In the genomic region with DNA sequence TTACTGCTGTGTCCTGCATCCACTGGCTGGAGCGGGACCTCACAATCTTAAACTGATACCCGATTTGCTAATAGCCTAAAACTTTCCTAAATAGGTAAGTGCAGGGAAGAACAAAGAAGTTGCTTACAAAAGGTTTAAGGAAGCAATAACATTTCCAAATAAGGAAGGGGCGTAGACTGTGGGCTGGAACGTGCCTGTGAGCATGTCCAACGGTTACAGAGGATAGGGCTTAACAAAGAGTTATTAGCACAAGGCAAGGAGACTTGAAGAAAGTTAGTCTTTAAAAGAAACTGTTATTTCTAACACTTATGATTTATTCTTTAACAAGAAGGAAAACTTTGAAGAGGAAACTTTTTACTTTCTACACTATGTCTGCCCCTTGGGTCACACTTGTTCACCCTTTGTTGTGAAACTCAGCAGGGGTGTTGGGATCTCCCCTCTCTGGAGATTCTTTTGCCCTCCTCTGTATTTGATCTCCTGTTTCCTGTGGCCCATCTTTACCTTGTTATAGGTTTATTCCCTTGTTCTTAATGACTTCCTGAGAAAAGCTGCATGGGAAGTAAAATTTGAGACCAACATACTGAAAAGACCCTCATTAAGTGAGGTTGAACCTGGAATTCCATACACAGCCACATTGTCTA, we compare ENCODE assay signal across 17 cellular contexts. TPM values are rescaled to one million over a fixed set of nuclear protein-coding genes. Genes with fewer than 3 reads are reported as not detected.
DNase-seq lines count a peak whose midpoint lies in the region; ATAC-seq and TF ChIP-seq lines count a peak whose summit lies in the region.
"Had no signal": no experiment of that assay in that cellular context is flagged by ENCODE, and none has a peak within 500 bp of the region (broad histone marks: within the 10 kb centered on the region; RNA-seq: fewer than 3 reads in every experiment).

No MANE protein-coding gene starts in this region.

- TF ChIP-seq CTCF in HL-60 (IDR thresholded peaks at IDR 0.05; ENCODE audit: insufficient read depth, low read length) (no peak), WTC11 (IDR thresholded peaks at IDR 0.05) (no peak), mesothelial cell of epicardium (IDR thresholded peaks at IDR 0.05; ENCODE audit: unreplicated experiment) (no peak)

- peaks cover 24% of the 10 kb centered on the region for H4K20me1 ChIP-seq in BLaER1

- CTCF ChIA-PET in WTC11 (lab: Charles Lee) = interaction anchor here (1.6 kb wide), 1 partner anchor 10 kb away, joined by 6 read pairs; no protein-coding TSS in a partner anchor

- DNase-seq in HL-60 (ENCODE audit: low read depth in 1 of 2, low spot score in 1 of 2) (peak in 1 of 2 experiments; percentile 54), WTC11 (ENCODE audit: low spot score) (no peak), mesothelial cell of epicardium (ENCODE audit: low spot score in 2 of 2, unreplicated experiment in 2 of 2) (no peak), NCI-H748 (lab: John Stamatoyannopoulos, UW; ENCODE audit: unreplicated experiment) (no peak), NCI-H82 treated with DMSO at 0.1 percent for 48 hours (lab: John Stamatoyannopoulos, UW; ENCODE audit: unreplicated experiment) (no peak)
- DNase-seq: activated effector memory CD4-positive, alpha-beta T cell treated with anti-CD3 and anti-CD28 coated beads, Interleukin-2, amount 50 U/mL, for 16 hours; cortex of kidney; GOT3; head of caudate nucleus; islet precursor cell; NCI-H1930; NCI-H526; stimulated activated CD4-positive, alpha-beta T cell treated with anti-CD3 and anti-CD28 coated beads, Interleukin-1b, Interleukin-23, amount 100 ng/mL, for 48 hours had no signal

- H3K27me3 Mint-ChIP-seq in WTC11 (ENCODE audit: low read depth) (no peaks in the 10 kb centered on the region), mesothelial cell of epicardium (ENCODE audit: low read depth) (no peaks in the 10 kb centered on the region)

- peak overlapping the region; percentile 84 for H3K27ac Mint-ChIP-seq in WTC11
- H3K27ac Mint-ChIP-seq in mesothelial cell of epicardium = peak overlapping the region; percentile 40

- no peaks in the 10 kb centered on the region for H3K9me3 ChIP-seq in BLaER1
- H3K9me3 ChIP-seq: right atrium auricular region had no signal

- peaks cover 33% of the 10 kb centered on the region for H3K4me1 ChIP-seq in BLaER1

- H3K36me3 ChIP-seq in BLaER1 = peaks cover 84% of the 10 kb centered on the region

- no peaks in the 10 kb centered on the region for H3K9me3 Mint-ChIP-seq in WTC11
- peaks cover 5% of the 10 kb centered on the region for H3K9me3 Mint-ChIP-seq in mesothelial cell of epicardium

- H3K36me3 Mint-ChIP-seq in WTC11 (peaks cover 35% of the 10 kb centered on the region), mesothelial cell of epicardium (peaks cover 38% of the 10 kb centered on the region)

- H3K4me2 ChIP-seq in BLaER1 = peak overlapping the region; percentile 78

- H3K27ac ChIP-seq in BLaER1 (no peak overlapping the region), HL-60 (replicated peaks) (0 out of 2 replicates have a peak overlapping the region, but pooled peaks have one; percentile 3)
- H3K27ac ChIP-seq: right atrium auricular region had no signal

- H3K4me3 ChIP-seq in BLaER1 = no peak overlapping the region
- no peak overlapping the region for H3K4me3 ChIP-seq in HL-60 (replicated peaks; ENCODE audit: insufficient read depth, low read length)
- H3K4me3 ChIP-seq: right atrium auricular region had no signal

- H3K4me3 Mint-ChIP-seq in WTC11 = no peak overlapping the region
- H3K4me3 Mint-ChIP-seq in mesothelial cell of epicardium = no peak overlapping the region

- peak; percentile 52 for ATAC-seq in WTC11
- ATAC-seq in GM19351 (IDR thresholded peaks at IDR 0.05; ENCODE audit: unreplicated experiment) = no peak
- no peak for ATAC-seq in GM19328 (IDR thresholded peaks at IDR 0.05; ENCODE audit: unreplicated experiment)

- no peaks in the 10 kb centered on the region for H3K27me3 ChIP-seq in BLaER1
- H3K27me3 ChIP-seq in HL-60 (ENCODE audit: insufficient read depth, poor library complexity, severe bottlenecking) = no peaks in the 10 kb centered on the region
- H3K27me3 ChIP-seq: right atrium auricular region had no signal

- no peak overlapping the region for H3K9ac ChIP-seq in BLaER1

- H3K4me1 Mint-ChIP-seq in WTC11 (peaks cover 19% of the 10 kb centered on the region), mesothelial cell of epicardium (no peaks in the 10 kb centered on the region)

- POLR2A ChIA-PET in WTC11 (lab: Charles Lee) = no interaction called here

TF ChIP-seq in WTC11, 78 proteins besides CTCF, POLR2A, EP300 and RAD21:
- TF ChIP-seq, protein P1, sequence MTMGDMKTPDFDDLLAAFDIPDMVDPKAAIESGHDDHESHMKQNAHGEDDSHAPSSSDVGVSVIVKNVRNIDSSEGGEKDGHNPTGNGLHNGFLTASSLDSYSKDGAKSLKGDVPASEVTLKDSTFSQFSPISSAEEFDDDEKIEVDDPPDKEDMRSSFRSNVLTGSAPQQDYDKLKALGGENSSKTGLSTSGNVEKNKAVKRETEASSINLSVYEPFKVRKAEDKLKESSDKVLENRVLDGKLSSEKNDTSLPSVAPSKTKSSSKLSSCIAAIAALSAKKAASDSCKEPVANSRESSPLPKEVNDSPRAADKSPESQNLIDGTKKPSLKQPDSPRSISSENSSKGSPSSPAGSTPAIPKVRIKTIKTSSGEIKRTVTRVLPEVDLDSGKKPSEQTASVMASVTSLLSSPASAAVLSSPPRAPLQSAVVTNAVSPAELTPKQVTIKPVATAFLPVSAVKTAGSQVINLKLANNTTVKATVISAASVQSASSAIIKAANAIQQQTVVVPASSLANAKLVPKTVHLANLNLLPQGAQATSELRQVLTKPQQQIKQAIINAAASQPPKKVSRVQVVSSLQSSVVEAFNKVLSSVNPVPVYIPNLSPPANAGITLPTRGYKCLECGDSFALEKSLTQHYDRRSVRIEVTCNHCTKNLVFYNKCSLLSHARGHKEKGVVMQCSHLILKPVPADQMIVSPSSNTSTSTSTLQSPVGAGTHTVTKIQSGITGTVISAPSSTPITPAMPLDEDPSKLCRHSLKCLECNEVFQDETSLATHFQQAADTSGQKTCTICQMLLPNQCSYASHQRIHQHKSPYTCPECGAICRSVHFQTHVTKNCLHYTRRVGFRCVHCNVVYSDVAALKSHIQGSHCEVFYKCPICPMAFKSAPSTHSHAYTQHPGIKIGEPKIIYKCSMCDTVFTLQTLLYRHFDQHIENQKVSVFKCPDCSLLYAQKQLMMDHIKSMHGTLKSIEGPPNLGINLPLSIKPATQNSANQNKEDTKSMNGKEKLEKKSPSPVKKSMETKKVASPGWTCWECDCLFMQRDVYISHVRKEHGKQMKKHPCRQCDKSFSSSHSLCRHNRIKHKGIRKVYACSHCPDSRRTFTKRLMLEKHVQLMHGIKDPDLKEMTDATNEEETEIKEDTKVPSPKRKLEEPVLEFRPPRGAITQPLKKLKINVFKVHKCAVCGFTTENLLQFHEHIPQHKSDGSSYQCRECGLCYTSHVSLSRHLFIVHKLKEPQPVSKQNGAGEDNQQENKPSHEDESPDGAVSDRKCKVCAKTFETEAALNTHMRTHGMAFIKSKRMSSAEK (CRISPR knock-in tag; IDR thresholded peaks at IDR 0.05; ENCODE audit: borderline replicate concordance) = no peak
- TF ChIP-seq KAT7 (CRISPR knock-in tag; IDR thresholded peaks at IDR 0.05; ENCODE audit: borderline replicate concordance) (no peak), ZNF423 (CRISPR knock-in tag; IDR thresholded peaks at IDR 0.05) (0 out of 2 replicates have a peak, but pooled peaks have one; percentile 19)

RNA-seq across cellular contexts. Expression of gene KAT14, which starts 28.7 kb away (rescaled TPM):
- total RNA-seq in WTC11 (2021) = 21.8 to 24.1 TPM (median 23.8 TPM) in 3 replicates
- 22.2 to 23.9 TPM (median 22.5 TPM) in 3 replicates for total RNA-seq in mesothelial cell of epicardium

RNA-seq across cellular contexts. Expression of gene PET117, which starts 28.7 kb away (rescaled TPM):
- total RNA-seq in WTC11 (2021) (21.6 to 25.7 TPM (median 23.0 TPM) in 3 replicates), mesothelial cell of epicardium (14.1 to 15.7 TPM (median 14.4 TPM) in 3 replicates)
